Comparison of ENCODE assay signal across 7 cellular contexts in the genomic region with DNA sequence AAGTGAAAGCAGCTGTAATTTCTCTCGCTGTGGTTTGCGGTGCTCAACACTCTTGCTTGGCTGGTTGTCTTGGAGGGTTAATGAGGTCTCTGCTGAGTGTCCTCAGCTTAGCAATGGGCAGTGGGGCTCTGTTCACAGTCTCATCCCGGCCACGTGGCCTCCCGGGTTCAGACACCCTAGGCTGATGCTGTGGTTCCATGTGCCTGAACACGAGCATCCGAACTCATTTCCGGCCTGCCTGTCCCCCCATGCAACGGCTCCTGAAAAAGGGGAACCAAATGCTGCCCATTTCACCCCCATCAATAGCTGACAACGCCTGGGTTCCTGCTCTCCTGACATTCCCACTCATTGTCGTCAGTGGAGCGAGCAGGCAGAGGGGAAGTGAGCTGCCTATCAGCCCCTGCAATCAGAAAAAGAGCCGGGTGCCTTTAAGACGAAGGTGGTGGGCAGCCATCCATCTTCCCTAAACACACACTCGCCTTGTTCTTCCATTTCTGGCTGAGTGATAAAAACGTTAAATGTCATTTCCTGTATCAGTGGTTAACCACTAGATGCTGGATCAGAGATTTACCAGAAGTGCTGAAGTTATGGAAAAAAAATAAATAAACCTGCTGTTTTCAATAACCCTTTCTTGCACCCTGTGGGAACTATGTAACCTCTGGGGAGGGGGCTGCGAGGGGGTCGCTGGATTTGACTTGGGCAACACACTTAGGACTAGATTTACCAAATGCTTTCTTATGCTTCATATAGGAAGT.
DNase-seq lines count a peak whose midpoint lies in the region; ATAC-seq, FAIRE-seq and TF ChIP-seq lines count a peak whose summit lies in the region.

No MANE protein-coding gene starts in this region.

- H3K4me1 Mint-ChIP-seq in astrocyte (ENCODE audit: low read depth, unreplicated experiment) = peaks cover 36% of the 10 kb centered on the region

- peak overlapping the region; percentile 53 for H3K4me2 ChIP-seq in astrocyte (ENCODE audit: low read length)

- no peaks in the 10 kb centered on the region for H3K36me3 Mint-ChIP-seq in astrocyte (ENCODE audit: low read depth, unreplicated experiment)

- intact Hi-C loops in left colon (cut with DNase I, micrococcal nuclease) = loop anchor here in 1 of 2 donors (10.0 kb wide), 1 partner anchor 116 kb away; no protein-coding TSS in a partner anchor

- H4K20me1 ChIP-seq in astrocyte (ENCODE audit: insufficient read depth, low read length) = no peaks in the 10 kb centered on the region

- H3K36me3 ChIP-seq in astrocyte (ENCODE audit: insufficient read depth, low read length) = no peaks in the 10 kb centered on the region

- peak; percentile 88 for FAIRE-seq in astrocyte (lab: Jason Lieb, UNC)

- H3K27ac ChIP-seq in astrocyte (ENCODE audit: low read depth, low read length) = peak overlapping the region; percentile 49

- peak overlapping the region; percentile 75 for H3K27ac Mint-ChIP-seq in astrocyte (ENCODE audit: unreplicated experiment)

- DNase-seq in SK-N-DZ (ENCODE audit: low spot score) (peak; percentile 57), astrocyte (ENCODE audit: low read depth) (peak; percentile 91), left colon (peak; percentile 40 to 59)
- DNase-seq in stimulated activated CD4-positive, alpha-beta T cell treated with anti-CD3 and anti-CD28 coated beads, TNF-alpha, amount 100 ng/mL, for 24 hours (ENCODE audit: low read depth in 3 of 3) = peak in 2 of 3 experiments; percentile 51 to 69

- peak; percentile 48 for ATAC-seq in GM18870 (IDR thresholded peaks at IDR 0.05; ENCODE audit: unreplicated experiment)
- ATAC-seq in HG03066 (IDR thresholded peaks at IDR 0.05; ENCODE audit: low read depth, unreplicated experiment) = peak; percentile 50
- ATAC-seq in left colon = peak; percentile 25
- ATAC-seq in HG03469 (IDR thresholded peaks at IDR 0.05; ENCODE audit: unreplicated experiment) = no peak

- H3K9me3 Mint-ChIP-seq in astrocyte (ENCODE audit: unreplicated experiment) = peaks cover 3% of the 10 kb centered on the region

- H3K4me3 Mint-ChIP-seq in astrocyte (ENCODE audit: unreplicated experiment) = no peak overlapping the region

- H3K4me3 ChIP-seq in astrocyte (ENCODE audit: insufficient read depth, low read depth, low read length) = no peak overlapping the region

- no peak for TF ChIP-seq CTCF in astrocyte (IDR thresholded peaks at IDR 0.05; ENCODE audit: insufficient read depth, low read depth, low read length)

- no peaks in the 10 kb centered on the region for H3K9me3 ChIP-seq in astrocyte (ENCODE audit: insufficient read depth, low read depth, low read length)

- H3K4me1 ChIP-seq in astrocyte (ENCODE audit: insufficient read depth, low read length) = peaks cover 41% of the 10 kb centered on the region

- peak overlapping the region; percentile 23 for H2AFZ ChIP-seq in astrocyte (ENCODE audit: low read depth, low read length)

- no peaks in the 10 kb centered on the region for H3K79me2 ChIP-seq in astrocyte (ENCODE audit: insufficient read depth, low read length)

- no peaks in the 10 kb centered on the region for H3K27me3 ChIP-seq in astrocyte (ENCODE audit: insufficient read depth, low read length)

- H3K27me3 Mint-ChIP-seq in astrocyte (ENCODE audit: low read depth, unreplicated experiment) = peaks cover 3% of the 10 kb centered on the region

- peak overlapping the region; percentile 1 for H3K9ac ChIP-seq in astrocyte (ENCODE audit: low read length)
